Comparison of ENCODE assay signal across 1 cellular context in the genomic region with DNA sequence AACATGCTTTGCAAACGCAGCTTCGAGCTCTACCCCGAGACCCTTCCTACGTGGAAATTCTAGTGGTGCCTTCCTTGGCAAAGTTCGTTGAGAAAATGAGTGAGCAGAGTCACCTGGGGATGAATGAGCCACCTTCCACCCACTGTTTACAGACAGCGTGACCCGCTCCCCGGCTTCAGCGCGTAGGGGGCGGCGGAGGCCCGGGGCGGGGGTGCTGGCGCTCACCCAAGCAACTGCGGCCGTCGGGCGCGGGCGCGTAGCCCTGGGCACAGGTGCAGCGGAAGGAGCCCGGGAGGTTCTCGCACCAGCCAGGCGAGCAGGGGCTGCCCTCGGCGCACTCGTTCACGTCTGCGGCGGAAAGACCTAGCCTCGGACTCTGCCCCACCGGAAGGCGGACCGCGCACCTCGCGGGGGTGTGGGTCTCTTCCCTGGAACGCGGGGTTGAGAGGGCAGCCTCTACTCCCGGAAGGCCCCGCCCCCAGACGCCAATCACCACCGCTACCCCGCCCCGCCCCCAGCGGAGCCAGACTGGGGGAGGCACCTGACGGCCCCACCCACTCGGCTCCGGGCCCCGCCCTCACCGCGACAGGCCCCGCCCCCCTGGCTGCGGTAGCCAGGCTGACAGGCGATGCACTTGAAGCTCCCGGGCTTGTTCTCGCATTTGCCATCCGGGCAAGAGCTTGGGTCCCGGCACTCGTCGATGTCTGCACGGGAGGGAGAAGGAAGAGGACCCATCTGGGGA.
A peak's percentile ranks its signal among the peaks of the same experiment; 100 is the strongest.
TF ChIP-seq lines count a peak whose summit lies in the region.

No MANE protein-coding gene starts in this region.

TF ChIP-seq in HepG2, 621 proteins besides CTCF, POLR2A, EP300 and RAD21 (continued from another document and continues in another):
- TF ChIP-seq ZFP90 (CRISPR knock-in tag; IDR thresholded peaks at IDR 0.05; ENCODE audit: borderline replicate concordance) = no peak
- TF ChIP-seq, protein P1, sequence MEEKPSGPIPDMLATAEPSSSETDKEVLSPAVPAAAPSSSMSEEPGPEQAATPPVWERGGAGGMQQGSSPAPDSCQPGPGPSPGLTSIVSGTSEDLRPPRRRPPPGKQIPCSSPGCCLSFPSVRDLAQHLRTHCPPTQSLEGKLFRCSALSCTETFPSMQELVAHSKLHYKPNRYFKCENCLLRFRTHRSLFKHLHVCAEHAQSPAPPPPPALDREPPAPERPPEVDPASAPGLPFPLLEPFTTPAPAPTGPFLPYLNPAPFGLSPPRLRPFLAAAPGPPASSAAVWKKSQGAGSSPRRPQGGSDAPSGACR (CRISPR knock-in tag; IDR thresholded peaks at IDR 0.05) = no peak
- peak; percentile 72 for TF ChIP-seq SAP130 (CRISPR knock-in tag; IDR thresholded peaks at IDR 0.05; ENCODE audit: low read depth)
- TF ChIP-seq, protein P2, sequence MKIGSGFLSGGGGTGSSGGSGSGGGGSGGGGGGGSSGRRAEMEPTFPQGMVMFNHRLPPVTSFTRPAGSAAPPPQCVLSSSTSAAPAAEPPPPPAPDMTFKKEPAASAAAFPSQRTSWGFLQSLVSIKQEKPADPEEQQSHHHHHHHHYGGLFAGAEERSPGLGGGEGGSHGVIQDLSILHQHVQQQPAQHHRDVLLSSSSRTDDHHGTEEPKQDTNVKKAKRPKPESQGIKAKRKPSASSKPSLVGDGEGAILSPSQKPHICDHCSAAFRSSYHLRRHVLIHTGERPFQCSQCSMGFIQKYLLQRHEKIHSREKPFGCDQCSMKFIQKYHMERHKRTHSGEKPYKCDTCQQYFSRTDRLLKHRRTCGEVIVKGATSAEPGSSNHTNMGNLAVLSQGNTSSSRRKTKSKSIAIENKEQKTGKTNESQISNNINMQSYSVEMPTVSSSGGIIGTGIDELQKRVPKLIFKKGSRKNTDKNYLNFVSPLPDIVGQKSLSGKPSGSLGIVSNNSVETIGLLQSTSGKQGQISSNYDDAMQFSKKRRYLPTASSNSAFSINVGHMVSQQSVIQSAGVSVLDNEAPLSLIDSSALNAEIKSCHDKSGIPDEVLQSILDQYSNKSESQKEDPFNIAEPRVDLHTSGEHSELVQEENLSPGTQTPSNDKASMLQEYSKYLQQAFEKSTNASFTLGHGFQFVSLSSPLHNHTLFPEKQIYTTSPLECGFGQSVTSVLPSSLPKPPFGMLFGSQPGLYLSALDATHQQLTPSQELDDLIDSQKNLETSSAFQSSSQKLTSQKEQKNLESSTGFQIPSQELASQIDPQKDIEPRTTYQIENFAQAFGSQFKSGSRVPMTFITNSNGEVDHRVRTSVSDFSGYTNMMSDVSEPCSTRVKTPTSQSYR (CRISPR knock-in tag; IDR thresholded peaks at IDR 0.05; ENCODE audit: borderline replicate concordance) = no peak
- no peak for TF ChIP-seq MAZ (IDR thresholded peaks at IDR 0.05; ENCODE audit: borderline replicate concordance, low read depth, low read length)
- peak; percentile 53; the same call in 1 of the 2 replicates for TF ChIP-seq MAZ (CRISPR knock-in tag; IDR thresholded peaks at IDR 0.05; ENCODE audit: low read depth)
- no peak for TF ChIP-seq TEAD2 (CRISPR knock-in tag; IDR thresholded peaks at IDR 0.05)
- no peak for TF ChIP-seq SIN3A (IDR thresholded peaks at IDR 0.05; ENCODE audit: borderline replicate concordance, low read depth, low read length)
- TF ChIP-seq SIX4 (CRISPR knock-in tag; IDR thresholded peaks at IDR 0.05) = no peak
- TF ChIP-seq TBL1XR1 (IDR thresholded peaks at IDR 0.05; ENCODE audit: borderline replicate concordance, low read length, partially characterized antibody) = no peak
- TF ChIP-seq AKAP8 (CRISPR knock-in tag; IDR thresholded peaks at IDR 0.05) = 0 out of 2 replicates have a peak, but pooled peaks have one; percentile 60
- no peak; the same call in 1 of the 2 replicates for TF ChIP-seq NCOA2 (CRISPR knock-in tag; IDR thresholded peaks at IDR 0.05)
- TF ChIP-seq STAG1 (CRISPR knock-in tag; IDR thresholded peaks at IDR 0.05) = no peak
- TF ChIP-seq HDAC1 (CRISPR knock-in tag; IDR thresholded peaks at IDR 0.05) = peak; percentile 81; the same call in 1 of the 2 replicates
- TF ChIP-seq ZNF574 (CRISPR knock-in tag; IDR thresholded peaks at IDR 0.05) = peak; percentile 53; the same call in 1 of the 2 replicates
- TF ChIP-seq ZNF761 (CRISPR knock-in tag; conservative IDR thresholded peaks at IDR 0.05) = no peak
- no peak for TF ChIP-seq MED13 (CRISPR knock-in tag; IDR thresholded peaks at IDR 0.05)
- TF ChIP-seq RBFOX2 (IDR thresholded peaks at IDR 0.05; ENCODE audit: low read depth, low read length) = peak; percentile 82
- no peak for TF ChIP-seq ZNF879 (CRISPR knock-in tag; IDR thresholded peaks at IDR 0.05)
- peak; percentile 31; the same call in 1 of the 2 replicates for TF ChIP-seq ATF7-NPFF (CRISPR knock-in tag; IDR thresholded peaks at IDR 0.05; ENCODE audit: low read depth)
- peak; percentile 29; the same call in 1 of the 2 replicates for TF ChIP-seq SPEN (CRISPR knock-in tag; IDR thresholded peaks at IDR 0.05; ENCODE audit: low read depth)
- TF ChIP-seq ARNTL (CRISPR knock-in tag; IDR thresholded peaks at IDR 0.05) = no peak
- no peak for TF ChIP-seq RARG (CRISPR knock-in tag; IDR thresholded peaks at IDR 0.05; ENCODE audit: low read depth)
- TF ChIP-seq, protein P3, sequence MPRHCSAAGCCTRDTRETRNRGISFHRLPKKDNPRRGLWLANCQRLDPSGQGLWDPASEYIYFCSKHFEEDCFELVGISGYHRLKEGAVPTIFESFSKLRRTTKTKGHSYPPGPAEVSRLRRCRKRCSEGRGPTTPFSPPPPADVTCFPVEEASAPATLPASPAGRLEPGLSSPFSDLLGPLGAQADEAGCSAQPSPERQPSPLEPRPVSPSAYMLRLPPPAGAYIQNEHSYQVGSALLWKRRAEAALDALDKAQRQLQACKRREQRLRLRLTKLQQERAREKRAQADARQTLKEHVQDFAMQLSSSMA (CRISPR knock-in tag; IDR thresholded peaks at IDR 0.05) = no peak
- TF ChIP-seq SP5 (CRISPR knock-in tag; IDR thresholded peaks at IDR 0.05; ENCODE audit: borderline replicate concordance, low read depth) = peak; percentile 85; the same call in 1 of the 2 replicates
- TF ChIP-seq ZNF687 (CRISPR knock-in tag; IDR thresholded peaks at IDR 0.05) = peak; percentile 88
- TF ChIP-seq ZC3H4 (CRISPR knock-in tag; IDR thresholded peaks at IDR 0.05; ENCODE audit: borderline replicate concordance) = no peak
- TF ChIP-seq, protein P4, sequence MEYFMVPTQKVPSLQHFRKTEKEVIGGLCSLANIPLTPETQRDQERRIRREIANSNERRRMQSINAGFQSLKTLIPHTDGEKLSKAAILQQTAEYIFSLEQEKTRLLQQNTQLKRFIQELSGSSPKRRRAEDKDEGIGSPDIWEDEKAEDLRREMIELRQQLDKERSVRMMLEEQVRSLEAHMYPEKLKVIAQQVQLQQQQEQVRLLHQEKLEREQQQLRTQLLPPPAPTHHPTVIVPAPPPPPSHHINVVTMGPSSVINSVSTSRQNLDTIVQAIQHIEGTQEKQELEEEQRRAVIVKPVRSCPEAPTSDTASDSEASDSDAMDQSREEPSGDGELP (IDR thresholded peaks at IDR 0.05; ENCODE audit: borderline replicate concordance, low read depth) = no peak
- TF ChIP-seq ARHGAP35 (CRISPR knock-in tag; IDR thresholded peaks at IDR 0.05; ENCODE audit: borderline replicate concordance) = no peak
- TF ChIP-seq DMTF1 (CRISPR knock-in tag; IDR thresholded peaks at IDR 0.05) = no peak
- TF ChIP-seq ZNF17 (CRISPR knock-in tag; IDR thresholded peaks at IDR 0.05) = no peak
- TF ChIP-seq PAX8 (CRISPR knock-in tag; IDR thresholded peaks at IDR 0.05; ENCODE audit: borderline replicate concordance) = no peak
- TF ChIP-seq GRHL1 (CRISPR knock-in tag; conservative IDR thresholded peaks at IDR 0.05) = no peak
- TF ChIP-seq HNRNPL (IDR thresholded peaks at IDR 0.05; ENCODE audit: low read depth, low read length) = no peak
- no peak for TF ChIP-seq STAT5B (CRISPR knock-in tag; IDR thresholded peaks at IDR 0.05)
- TF ChIP-seq, protein P5, sequence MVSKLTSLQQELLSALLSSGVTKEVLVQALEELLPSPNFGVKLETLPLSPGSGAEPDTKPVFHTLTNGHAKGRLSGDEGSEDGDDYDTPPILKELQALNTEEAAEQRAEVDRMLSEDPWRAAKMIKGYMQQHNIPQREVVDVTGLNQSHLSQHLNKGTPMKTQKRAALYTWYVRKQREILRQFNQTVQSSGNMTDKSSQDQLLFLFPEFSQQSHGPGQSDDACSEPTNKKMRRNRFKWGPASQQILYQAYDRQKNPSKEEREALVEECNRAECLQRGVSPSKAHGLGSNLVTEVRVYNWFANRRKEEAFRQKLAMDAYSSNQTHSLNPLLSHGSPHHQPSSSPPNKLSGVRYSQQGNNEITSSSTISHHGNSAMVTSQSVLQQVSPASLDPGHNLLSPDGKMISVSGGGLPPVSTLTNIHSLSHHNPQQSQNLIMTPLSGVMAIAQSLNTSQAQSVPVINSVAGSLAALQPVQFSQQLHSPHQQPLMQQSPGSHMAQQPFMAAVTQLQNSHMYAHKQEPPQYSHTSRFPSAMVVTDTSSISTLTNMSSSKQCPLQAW (CRISPR knock-in tag; IDR thresholded peaks at IDR 0.05) = no peak
- TF ChIP-seq NONO (IDR thresholded peaks at IDR 0.05) = no peak
- TF ChIP-seq NONO (CRISPR knock-in tag; conservative IDR thresholded peaks at IDR 0.05) = no peak
- TF ChIP-seq, protein P6, sequence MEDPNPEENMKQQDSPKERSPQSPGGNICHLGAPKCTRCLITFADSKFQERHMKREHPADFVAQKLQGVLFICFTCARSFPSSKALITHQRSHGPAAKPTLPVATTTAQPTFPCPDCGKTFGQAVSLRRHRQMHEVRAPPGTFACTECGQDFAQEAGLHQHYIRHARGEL (CRISPR knock-in tag; IDR thresholded peaks at IDR 0.05) = no peak
- TF ChIP-seq ZNF720 (CRISPR knock-in tag; IDR thresholded peaks at IDR 0.05) = no peak
